ENCODE assay signal across 8 cellular contexts in the genomic region with DNA sequence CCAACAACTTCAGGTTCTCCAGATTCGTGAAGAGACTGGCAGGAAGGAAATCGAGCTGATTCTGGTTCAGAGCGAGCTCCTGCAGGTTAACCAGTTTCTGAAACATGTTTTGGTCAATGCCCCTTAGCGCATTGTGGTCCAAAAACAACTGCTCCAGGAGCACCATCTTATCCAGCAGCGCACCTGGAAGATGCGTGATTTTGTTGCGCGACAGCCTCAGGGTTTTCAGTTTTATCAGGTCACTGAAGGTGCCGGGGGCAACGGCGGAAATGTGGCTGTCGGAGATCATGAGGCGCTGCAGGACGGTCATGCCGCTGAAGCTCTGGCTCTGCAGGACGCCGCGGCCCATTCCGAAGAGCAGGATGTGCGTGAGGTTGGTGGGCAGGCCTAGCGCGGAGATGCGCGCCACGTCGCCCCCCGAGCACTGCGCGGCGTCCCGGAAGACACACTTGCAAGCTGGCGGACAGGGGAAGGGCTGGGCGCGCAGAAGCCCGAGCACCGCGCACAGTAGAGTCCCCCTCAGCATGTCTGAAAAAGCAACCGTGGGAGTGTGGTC. TPM values are rescaled to one million over a fixed set of nuclear protein-coding genes. Genes with fewer than 3 reads are reported as not detected.
A peak's percentile ranks its signal among the peaks of the same experiment; 100 is the strongest.
DNase-seq lines count a peak whose midpoint lies in the region; ATAC-seq and TF ChIP-seq lines count a peak whose summit lies in the region.

No MANE protein-coding gene starts in this region.

- H3K79me2 ChIP-seq in mammary epithelial cell (ENCODE audit: insufficient read depth, low read length) = no peaks in the 10 kb centered on the region

- H3K27me3 ChIP-seq in BLaER1 = peaks cover 22% of the 10 kb centered on the region
- H3K27me3 ChIP-seq in Peyer's patch = no peaks in the 10 kb centered on the region
- peaks cover 13% of the 10 kb centered on the region for H3K27me3 ChIP-seq in mammary epithelial cell (ENCODE audit: insufficient read depth, low read length)
- H3K27me3 ChIP-seq in muscle layer of duodenum (ENCODE audit: low read depth, low read length) = peaks cover 9% of the 10 kb centered on the region

- no peaks in the 10 kb centered on the region for H3K36me3 ChIP-seq in BLaER1
- H3K36me3 ChIP-seq in Peyer's patch = no peaks in the 10 kb centered on the region
- no peaks in the 10 kb centered on the region for H3K36me3 ChIP-seq in mammary epithelial cell (ENCODE audit: insufficient read depth, low read length)
- H3K36me3 ChIP-seq in muscle layer of duodenum (ENCODE audit: control insufficient read depth in 1 of 2, insufficient read depth in 2 of 2, low read length in 2 of 2) = no peaks in the 10 kb centered on the region

- intact Hi-C loops in mammary epithelial cell (cut with micrococcal nuclease) = no loop called here

- H2AFZ ChIP-seq in mammary epithelial cell (ENCODE audit: low read depth, low read length) = peak overlapping the region; percentile 58

- BruUV-seq in mammary epithelial cell (replicated peaks; lab: Mats Ljungman, UMichigan) = no TSS peak

- H3K27ac ChIP-seq in BLaER1 (peak overlapping the region; percentile 92), Peyer's patch (no peak overlapping the region), mammary epithelial cell (ENCODE audit: insufficient read depth, low read depth, low read length) (no peak overlapping the region), muscle layer of duodenum (ENCODE audit: low read length) (no peak overlapping the region)

- H4K20me1 ChIP-seq in BLaER1 (no peaks in the 10 kb centered on the region), mammary epithelial cell (ENCODE audit: insufficient read depth, low read length) (no peaks in the 10 kb centered on the region)

- no peak for ATAC-seq in HG02623 (IDR thresholded peaks at IDR 0.05; ENCODE audit: unreplicated experiment)

- 15% methylated on average over 26 of the region's 38 CpGs for WGBS in mammary epithelial cell (ENCODE audit: low coverage, missing lambda C conversion rate)

- CTCF ChIA-PET in mammary epithelial cell (lab: Charles Lee; ENCODE audit: low non-redundant PET) = no interaction called here

- H3K9ac ChIP-seq in BLaER1 (peak overlapping the region; percentile 78), mammary epithelial cell (ENCODE audit: insufficient read depth, low read length) (no peak overlapping the region)

- peak overlapping the region; percentile 99 for H3K4me2 ChIP-seq in BLaER1
- H3K4me2 ChIP-seq in mammary epithelial cell (ENCODE audit: insufficient read depth, low read depth, low read length) = peak overlapping the region; percentile 52

- DNase-seq in Peyer's patch (peak in 2 of 3 donors; percentile 45 to 46), mammary epithelial cell (no peak), medulla oblongata (ENCODE audit: extremely low spot score) (no peak), anterior cingulate cortex (lab: John Stamatoyannopoulos, UW) (no peak), SHP77 (lab: John Stamatoyannopoulos, UW) (no peak)

- H3K4me3 ChIP-seq in BLaER1 (peak overlapping the region; percentile 65), Peyer's patch (peak overlapping the region in 2 of 4 donors; percentile 31 to 35), mammary epithelial cell (replicated peaks in 1 of 3; ENCODE audit: insufficient read depth in 1 of 3, low read depth in 2 of 3, low read length in 3 of 3) (no peak overlapping the region), muscle layer of duodenum (ENCODE audit: low read depth in 1 of 2, low read length in 2 of 2) (peak overlapping the region; percentile 37 to 59)

- in situ Hi-C loops in mammary epithelial cell (cut with MboI; ENCODE audit: low sequenced_read_pairs in 2 of 2) = no loop called here

- H3K4me1 ChIP-seq in BLaER1 (peaks cover 79% of the 10 kb centered on the region), Peyer's patch (peaks cover 0 to 37% (median 9%) of the 10 kb centered on the region in 4 donors), mammary epithelial cell (ENCODE audit: insufficient read depth, low read length) (no peaks in the 10 kb centered on the region), muscle layer of duodenum (ENCODE audit: control insufficient read depth in 1 of 2, insufficient read depth in 2 of 2, low read length in 2 of 2) (peaks cover 0 to 15% of the 10 kb centered on the region in 2 donors)

- dilution Hi-C loops in mammary epithelial cell (cut with HindIII; ENCODE audit: low sequenced_read_pairs) = no loop called here

- no peaks in the 10 kb centered on the region for H3K9me3 ChIP-seq in BLaER1
- no peaks in the 10 kb centered on the region for H3K9me3 ChIP-seq in Peyer's patch
- H3K9me3 ChIP-seq in mammary epithelial cell (replicated peaks; ENCODE audit: insufficient read depth, low read length) = no peaks in the 10 kb centered on the region
- no peaks in the 10 kb centered on the region for H3K9me3 ChIP-seq in muscle layer of duodenum (ENCODE audit: control insufficient read depth in 1 of 2, low read length in 2 of 2)

- TF ChIP-seq CTCF in Peyer's patch (IDR thresholded peaks at IDR 0.05) (no peak), mammary epithelial cell (conservative IDR thresholded peaks at IDR 0.05 in 1 of 2, IDR thresholded peaks at IDR 0.05 in 1 of 2; ENCODE audit: extremely low read depth in 1 of 2, insufficient read depth in 1 of 2, low read depth in 1 of 2, low read length in 2 of 2) (no peak)

- no peak for TF ChIP-seq POLR2A in Peyer's patch (IDR thresholded peaks at IDR 0.05)

RNA-seq across cellular contexts. Expression of a gene that starts 1.2 kb away (rescaled TPM):
- not detected for total RNA-seq in Peyer's patch
- under 1 TPM; 0.17 to 0.42 TPM for total RNA-seq in mammary epithelial cell
- polyA plus RNA-seq in mammary epithelial cell = not detected
- polyA minus RNA-seq in mammary epithelial cell = not detected

RNA-seq across cellular contexts. Expression of a gene that starts 28.3 kb away (rescaled TPM):
- total RNA-seq in Peyer's patch (under 1 TPM in 1 of 4 donors, not detected in 3; 0.28 TPM), mammary epithelial cell (under 1 TPM in 1 of 2 donors, not detected in 1; under 0.01 TPM)
- not detected for polyA plus RNA-seq in mammary epithelial cell
- not detected for polyA minus RNA-seq in mammary epithelial cell

RNA-seq across cellular contexts. Expression of a gene that starts 46.7 kb away (rescaled TPM):
- total RNA-seq in Peyer's patch (not detected), mammary epithelial cell (not detected)
- not detected for polyA plus RNA-seq in mammary epithelial cell
- polyA minus RNA-seq in mammary epithelial cell = not detected

Comparison
In these comparisons a context has a peak if more than half of its experiments do, and no peak if none do; other contexts are left out.
1. H3K4me3 ChIP-seq: peak in BLaER1 (single experiment) and muscle layer of duodenum (2 of 2); none in mammary epithelial cell (0 of 3).
2. DNase-seq: peak in Peyer's patch (2 of 3); none in mammary epithelial cell (single experiment), medulla oblongata (single experiment), anterior cingulate cortex (0 of 58) and SHP77 (0 of 2).